Comparison of ENCODE assay signal across 7 cellular contexts in the genomic region with DNA sequence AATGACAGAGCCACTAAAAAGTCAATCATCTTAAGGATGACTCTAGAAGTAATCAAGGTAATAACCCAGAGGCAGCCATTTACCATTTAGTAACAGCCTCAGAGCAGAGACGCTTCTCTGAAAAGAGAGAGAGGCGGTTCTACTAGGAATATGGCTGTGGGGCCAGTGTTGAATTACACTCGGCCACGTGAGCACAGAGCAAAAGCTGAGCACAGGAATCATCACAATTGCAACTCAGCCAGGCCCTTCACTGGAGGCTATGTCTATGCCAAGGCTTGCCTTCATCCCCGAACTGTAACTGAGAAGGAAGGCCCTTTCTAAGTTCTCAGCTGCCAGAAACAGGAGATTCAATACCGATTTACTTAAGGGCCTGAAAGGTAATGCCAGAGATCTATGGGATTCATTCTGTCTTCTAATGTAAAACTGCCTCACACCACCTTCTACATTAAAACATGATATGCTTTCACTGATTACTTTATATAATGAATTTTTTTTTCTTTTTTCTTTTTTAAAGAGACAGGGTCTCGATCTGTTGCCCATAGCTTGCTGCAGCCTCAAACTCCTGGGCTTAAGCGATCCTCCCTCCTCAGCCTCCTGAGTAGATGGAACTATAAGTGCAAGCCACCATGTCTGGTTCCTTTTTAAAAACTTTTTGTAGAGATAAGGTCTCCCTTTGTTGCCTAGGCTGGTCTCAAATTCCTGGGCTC.
DNase-seq lines count a peak whose midpoint lies in the region; ATAC-seq, FAIRE-seq and TF ChIP-seq lines count a peak whose summit lies in the region.

No MANE protein-coding gene starts in this region.

- no peaks in the 10 kb centered on the region for H3K36me3 ChIP-seq in bronchial epithelial cell (ENCODE audit: control insufficient read depth, insufficient read depth, low read length)

- no peak overlapping the region for H3K4me3 ChIP-seq in bronchial epithelial cell (ENCODE audit: low read depth, low read length)

- TF ChIP-seq CTCF in bronchial epithelial cell (IDR thresholded peaks at IDR 0.05; ENCODE audit: insufficient read depth, low read length, severe bottlenecking): no peak

- no peak for FAIRE-seq in bronchial epithelial cell (lab: Jason Lieb, UNC)

- ATAC-seq in stimulated activated naive B cell treated with anti-CD40 and anti-IgM and Interleukin-4, amounts not matched to agents 10 μg/mL and 1 μg/mL and 100 μg/mL, for 72 hours (replicated peaks): no peak

- H3K4me1 Mint-ChIP-seq in stimulated activated naive B cell treated with anti-CD40 and anti-IgM and Interleukin-4, amounts not matched to agents 10 μg/mL and 1 μg/mL and 100 μg/mL, for 72 hours: peaks cover 8 to 46% of the 10 kb centered on the region in 2 donors

- H3K4me3 Mint-ChIP-seq in stimulated activated naive B cell treated with anti-CD40 and anti-IgM and Interleukin-4, amounts not matched to agents 10 μg/mL and 1 μg/mL and 100 μg/mL, for 72 hours: no peak overlapping the region

- no peaks in the 10 kb centered on the region for H3K27me3 Mint-ChIP-seq in stimulated activated naive B cell treated with anti-CD40 and anti-IgM and Interleukin-4, amounts not matched to agents 10 μg/mL and 1 μg/mL and 100 μg/mL, for 72 hours

- H3K27ac Mint-ChIP-seq in stimulated activated naive B cell treated with anti-CD40 and anti-IgM and Interleukin-4, amounts not matched to agents 10 μg/mL and 1 μg/mL and 100 μg/mL, for 72 hours: peak overlapping the region; percentile 20

- no peaks in the 10 kb centered on the region for H3K9me3 Mint-ChIP-seq in stimulated activated naive B cell treated with anti-CD40 and anti-IgM and Interleukin-4, amounts not matched to agents 10 μg/mL and 1 μg/mL and 100 μg/mL, for 72 hours

- no peaks in the 10 kb centered on the region for H3K27me3 ChIP-seq in bronchial epithelial cell (ENCODE audit: control insufficient read depth, insufficient read depth, low read length)

- peaks cover 15 to 40% of the 10 kb centered on the region in 2 donors for H3K36me3 Mint-ChIP-seq in stimulated activated naive B cell treated with anti-CD40 and anti-IgM and Interleukin-4, amounts not matched to agents 10 μg/mL and 1 μg/mL and 100 μg/mL, for 72 hours

- peak; percentile 60 for DNase-seq in NCI-H2107 (lab: John Stamatoyannopoulos, UW)
- DNase-seq in bronchial epithelial cell (ENCODE audit: low read depth): peak; percentile 41
- DNase-seq in iPS-NIHi7 (ENCODE audit: extremely low spot score): peak; percentile 24
- DNase-seq in stimulated activated naive B cell treated with anti-CD40 and anti-IgM and Interleukin-4, amounts not matched to agents 10 μg/mL and 1 μg/mL and 100 μg/mL, for 72 hours: no peak
- no peak for DNase-seq in activated effector memory CD4-positive, alpha-beta T cell treated with anti-CD3 and anti-CD28 coated beads, Interleukin-2, amount 50 U/mL, for 16 hours
- DNase-seq in COR-L47 (lab: John Stamatoyannopoulos, UW): no peak
- DNase-seq in activated naive CD4-positive, alpha-beta T cell (lab: John Stamatoyannopoulos, UW): no peak

Comparison
In these comparisons a context has a peak if more than half of its experiments do, and no peak if none do; other contexts are left out.
1. DNase-seq: peak in NCI-H2107 (single experiment), bronchial epithelial cell (single experiment) and iPS-NIHi7 (single experiment); none in stimulated activated naive B cell treated with anti-CD40 and anti-IgM and Interleukin-4, amounts not matched to agents 10 μg/mL and 1 μg/mL and 100 μg/mL, for 72 hours (single experiment), activated effector memory CD4-positive, alpha-beta T cell treated with anti-CD3 and anti-CD28 coated beads, Interleukin-2, amount 50 U/mL, for 16 hours (single experiment), COR-L47 (single experiment) and activated naive CD4-positive, alpha-beta T cell (0 of 4).